ENCODE assay signal across 27 cellular contexts in the genomic region with DNA sequence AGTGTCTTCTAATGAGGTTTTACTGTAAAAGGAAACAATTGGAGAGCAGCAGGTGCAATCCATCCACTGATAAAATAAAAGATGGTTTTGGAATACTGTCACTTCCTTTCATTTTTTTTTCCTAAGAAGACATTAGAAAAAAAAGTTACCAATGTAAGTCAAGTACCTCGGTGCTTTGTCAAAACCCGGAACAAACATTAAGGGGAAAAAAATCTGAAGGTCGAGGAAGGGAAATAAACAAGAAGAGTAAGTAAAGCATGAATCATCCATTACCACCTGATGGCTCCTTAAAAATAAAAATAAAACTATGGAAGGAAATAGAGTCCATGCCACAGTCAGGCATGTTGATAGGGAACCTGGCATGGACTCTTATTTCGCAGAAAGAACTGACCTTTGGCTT. TPM values are rescaled to one million over a fixed set of nuclear protein-coding genes. Genes with fewer than 3 reads are reported as not detected.
"Had no signal": no experiment of that assay in that cellular context is flagged by ENCODE, and none has a peak within 500 bp of the region (broad histone marks: within the 10 kb centered on the region; RNA-seq: fewer than 3 reads in every experiment).

No MANE protein-coding gene starts in this region.

- ATAC-seq: activated naive CD4-positive, alpha-beta T cell treated with anti-CD3 and anti-CD28 coated beads, Interleukin-2, amount 50 U/mL, for 72 hours; activated naive CD8-positive, alpha-beta T cell treated with anti-CD3 and anti-CD28 coated beads, Interleukin-2, amount 50 U/mL, for 24 hours; activated T-cell treated with anti-CD3 and anti-CD28 coated beads, Interleukin-2, amount 50 U/mL, for 4 hours; body of pancreas; Panc1; Right ventricle myocardium inferior; T-cell had no signal

- H3K27me3 ChIP-seq: ascending aorta, body of pancreas had no signal

- H3K9me3 ChIP-seq: ascending aorta, body of pancreas had no signal

- H3K4me3 ChIP-seq: ascending aorta, body of pancreas, SK-N-MC had no signal

- H3K36me3 ChIP-seq: ascending aorta had no signal

- DNase-seq: activated B cell treated with CpG ODN at 0.5 μM for 24 hours; activated CD4-positive, alpha-beta memory T cell treated with anti-CD3 and anti-CD28 coated beads for 36 hours; activated CD4-positive, alpha-beta T cell treated with anti-CD3 and anti-CD28 coated beads, Interleukin-2, amount 10 ng/mL, durations not matched to agents 7 days and 5 days; activated CD8-positive, alpha-beta memory T cell treated with anti-CD3 and anti-CD28 coated beads for 24 hours; activated effector memory CD4-positive, alpha-beta T cell treated with anti-CD3 and anti-CD28 coated beads, Interleukin-2, amount 50 U/mL, for 16 hours; activated naive CD4-positive, alpha-beta T cell treated with Interleukin-2 at 50 U/mL for 16 hours; activated naive CD8-positive, alpha-beta T cell treated with anti-CD3 and anti-CD28 coated beads, Interleukin-2, amount 50 U/mL, for 24 hours; activated T-cell treated with anti-CD3 and anti-CD28 coated beads, Interleukin-2, amount 50 U/mL, for 4 hours; amniotic stem cell; body of pancreas; MM.1S; NCI-H1105 treated with DMSO at 0.1 percent for 48 hours; NCI-H1694; NCI-H2029; NCI-H2107; NCI-H524; RPMI8226; T-cell; T-helper 2 cell; T1000 had no signal

- H3K27ac ChIP-seq: ascending aorta, body of pancreas, SK-N-MC had no signal

- FAIRE-seq: TTC549 had no signal

- H3K4me1 ChIP-seq: ascending aorta, body of pancreas had no signal

RNA-seq across cellular contexts. Expression of gene XPNPEP2, which starts 15.3 kb away (rescaled TPM):
- total RNA-seq: OCI-LY7 had no signal
